Comparison of ENCODE assay signal across 8 cellular contexts in the genomic region with DNA sequence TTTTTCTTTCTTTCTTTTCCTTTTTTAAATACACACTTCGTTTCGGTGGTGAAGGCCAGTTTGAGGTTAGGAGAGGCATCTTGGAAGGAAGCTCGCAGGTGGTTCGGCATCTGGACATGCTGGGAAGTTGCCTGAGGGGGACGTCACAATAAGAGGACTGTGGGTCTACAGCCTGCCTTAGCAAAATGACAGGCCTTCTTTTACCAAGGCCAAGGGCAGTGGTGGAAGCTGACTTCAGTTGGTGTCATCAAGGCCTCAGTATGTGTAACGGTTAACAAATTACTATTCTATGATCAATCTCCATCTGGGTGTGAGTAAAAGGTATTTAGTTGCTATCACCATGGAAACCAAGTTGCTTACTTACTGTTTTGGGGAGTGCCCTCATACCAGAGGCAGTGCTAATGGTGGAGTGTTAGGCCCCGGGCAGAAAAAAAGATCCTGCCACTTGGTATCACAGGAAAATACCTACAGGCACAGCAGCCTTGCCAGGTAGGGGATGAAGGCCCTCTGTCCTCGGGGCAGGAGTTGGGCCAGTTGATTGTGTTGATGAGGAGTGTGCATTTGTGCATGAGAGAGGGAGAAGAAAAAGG. TPM values are rescaled to one million over a fixed set of nuclear protein-coding genes. Genes with fewer than 3 reads are reported as not detected.
DNase-seq lines count a peak whose midpoint lies in the region; ATAC-seq and TF ChIP-seq lines count a peak whose summit lies in the region.

No MANE protein-coding gene starts in this region.

- peak overlapping the region; percentile 94 for H3K27ac Mint-ChIP-seq in endothelial cell (ENCODE audit: unreplicated experiment)

- H3K27me3 Mint-ChIP-seq in endothelial cell (ENCODE audit: unreplicated experiment), result peaks cover 16% of the 10 kb centered on the region

- in situ Hi-C loops in G401 (cut with HindIII; ENCODE audit: low sequenced_read_pairs), result no loop called here

- peak overlapping the region; percentile 67 for H3K4me3 Mint-ChIP-seq in endothelial cell (ENCODE audit: unreplicated experiment)

- ATAC-seq in omental fat pad (ENCODE audit: low FRiP score), result peak; percentile 50
- no peak for ATAC-seq in GM18867 (IDR thresholded peaks at IDR 0.05; ENCODE audit: unreplicated experiment)

- H3K36me3 ChIP-seq in SJCRH30, result peaks cover 21% of the 10 kb centered on the region

- H3K4me1 ChIP-seq in SJCRH30, result peaks cover 61% of the 10 kb centered on the region

- peak overlapping the region; percentile 31; the same call in 1 of the 2 replicates for H3K27ac ChIP-seq in SJCRH30

- DNase-seq in G401 (ENCODE audit: low spot score) (peak; percentile 43), SJCRH30 (no peak), endothelial cell (ENCODE audit: low spot score) (no peak), omental fat pad (ENCODE audit: low spot score) (no peak), epidermal melanocyte (ENCODE audit: insufficient read length, low spot score) (no peak), NCI-H446 (lab: John Stamatoyannopoulos, UW) (no peak), activated gamma-delta T cell treated with Interleukin-2 at 50 U/mL for 16 hours (no peak)

- TF ChIP-seq CTCF in endothelial cell (IDR thresholded peaks at IDR 0.05; ENCODE audit: unreplicated experiment), result no peak
- TF ChIP-seq CTCF in omental fat pad (IDR thresholded peaks at IDR 0.05), result no peak

- no peaks in the 10 kb centered on the region for H3K9me3 ChIP-seq in SJCRH30 (replicated peaks)

- peaks cover 16% of the 10 kb centered on the region for H3K36me3 Mint-ChIP-seq in endothelial cell (ENCODE audit: low read depth, unreplicated experiment)

- no peak overlapping the region for H3K4me3 ChIP-seq in SJCRH30

- peaks cover 79% of the 10 kb centered on the region for H3K4me1 Mint-ChIP-seq in endothelial cell (ENCODE audit: unreplicated experiment)

- H3K27me3 ChIP-seq in SJCRH30, result no peaks in the 10 kb centered on the region

- no peaks in the 10 kb centered on the region for H3K9me3 Mint-ChIP-seq in endothelial cell (ENCODE audit: unreplicated experiment)

RNA-seq across cellular contexts. Expression of a gene that starts 10.3 kb away (rescaled TPM):
- total RNA-seq in G401 (2014; rRNA removed; shearing (Covaris generic)), result 173 and 182 TPM in 2 replicates
- total RNA-seq in SJCRH30 (2014; rRNA removed; shearing (Covaris generic)), result 166 and 192 TPM in 2 replicates
- total RNA-seq in endothelial cell (ENCODE audit: unreplicated experiment) (744 TPM), omental fat pad (100 to 1,000 TPM; 290 to 517 (median 367) TPM)

RNA-seq across cellular contexts. Expression of a gene that starts 38.7 kb away (rescaled TPM):
- 451 and 515 TPM in 2 replicates for total RNA-seq in G401 (2014; rRNA removed; shearing (Covaris generic))
- 320 and 322 TPM in 2 replicates for total RNA-seq in SJCRH30 (2014; rRNA removed; shearing (Covaris generic))
- total RNA-seq in endothelial cell (ENCODE audit: unreplicated experiment) (469 TPM), omental fat pad (100 to 1,000 TPM; 364 to 556 (median 476) TPM)

RNA-seq across cellular contexts. Expression of a gene that starts 40.0 kb away (rescaled TPM):
- 0.62 TPM in 1 of 2 replicates, not detected in the other for total RNA-seq in G401 (2014; rRNA removed; shearing (Covaris generic))
- 1.2 and 1.5 TPM in 2 replicates for total RNA-seq in SJCRH30 (2014; rRNA removed; shearing (Covaris generic))
- total RNA-seq in endothelial cell (ENCODE audit: unreplicated experiment), result 7.5 TPM
- total RNA-seq in omental fat pad, result 1 to 10 TPM; 1.5 to 3.2 (median 2.7) TPM
